In the genomic region with DNA sequence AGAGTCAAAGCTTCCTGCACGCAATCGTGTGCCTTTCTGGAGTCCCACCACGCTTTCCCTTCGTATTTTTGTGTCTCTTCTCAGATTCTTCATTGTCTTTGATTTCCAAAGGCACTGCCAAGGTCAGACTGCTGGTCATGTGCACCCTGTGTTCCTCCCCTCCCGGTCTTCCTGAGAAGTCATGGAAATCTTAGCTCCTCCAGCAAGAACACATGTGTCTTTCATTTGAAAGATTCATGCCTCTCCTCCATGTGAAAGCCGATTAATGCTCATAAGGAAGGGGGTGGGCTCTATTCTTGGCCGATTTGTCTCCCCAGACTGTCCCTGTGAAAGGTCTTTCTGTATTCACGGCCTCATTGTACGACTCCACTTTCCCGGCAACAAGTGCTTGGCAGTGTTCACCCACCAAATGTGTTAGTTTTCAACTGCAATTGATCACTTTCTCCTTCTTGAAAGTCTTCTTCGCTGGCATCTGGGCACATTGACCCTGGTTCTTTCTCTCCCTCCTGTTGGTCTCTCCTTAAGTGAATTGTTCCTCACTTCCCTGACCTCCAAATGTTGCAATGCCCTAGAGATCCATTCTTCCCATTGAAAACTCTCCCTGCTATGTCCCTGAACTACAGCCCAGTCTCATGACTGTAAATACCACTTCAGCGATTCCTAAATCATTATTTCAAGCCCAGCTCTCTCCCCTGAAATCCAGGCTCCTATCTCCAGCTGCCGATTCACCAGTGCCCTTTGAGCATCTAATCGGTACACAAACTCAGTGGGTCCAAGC, we compare ENCODE assay signal across 27 cellular contexts. TPM values are rescaled to one million over a fixed set of nuclear protein-coding genes. Genes with fewer than 3 reads are reported as not detected.
DNase-seq lines count a peak whose midpoint lies in the region; ATAC-seq and TF ChIP-seq lines count a peak whose summit lies in the region.
"Had no signal": no experiment of that assay in that cellular context is flagged by ENCODE, and none has a peak within 500 bp of the region (broad histone marks: within the 10 kb centered on the region; RNA-seq: fewer than 3 reads in every experiment).

No MANE protein-coding gene starts in this region.

- H3K27me3 ChIP-seq in subcutaneous abdominal adipose tissue (ENCODE audit: control insufficient read depth in 5 of 5, insufficient read depth in 4 of 5, low read length in 5 of 5): no peaks in the 10 kb centered on the region
- H3K27me3 ChIP-seq: ascending aorta, tibial artery had no signal

- peak overlapping the region; percentile 7 for H3K27ac Mint-ChIP-seq in activated CD8-positive, alpha-beta T cell treated with anti-CD3 and anti-CD28 coated beads, Interleukin-2, amount 10 ng/mL, durations not matched to agents 7 days and 5 days
- no peak overlapping the region for H3K27ac Mint-ChIP-seq in activated CD8-positive, alpha-beta T cell treated with anti-CD3 and anti-CD28 coated beads for 36 hours
- peak overlapping the region; percentile 6 for H3K27ac Mint-ChIP-seq in activated T-helper 17 cell treated with anti-CD3 and anti-CD28 coated beads, Interleukin-2, amount 50 U/mL, for 72 hours
- H3K27ac Mint-ChIP-seq: activated B cell treated with CpG ODN at 0.5 μM for 24 hours; activated CD4-positive, alpha-beta memory T cell treated with anti-CD3 and anti-CD28 coated beads for 36 hours; memory B cell had no signal

- peaks cover 9 to 23% (median 16%) of the 10 kb centered on the region in 5 donors for H3K4me1 ChIP-seq in subcutaneous abdominal adipose tissue (ENCODE audit: control insufficient read depth in 5 of 5, insufficient read depth in 5 of 5, low read length in 5 of 5)
- H3K4me1 ChIP-seq: ascending aorta, heart right ventricle, tibial artery had no signal

- H3K9ac ChIP-seq in subcutaneous abdominal adipose tissue (ENCODE audit: low read length in 5 of 5): peak overlapping the region in 1 of 5 donors; percentile 35

- peaks cover 0 to 61% (median 14%) of the 10 kb centered on the region in 5 donors for H3K36me3 ChIP-seq in subcutaneous abdominal adipose tissue (ENCODE audit: control insufficient read depth in 5 of 5, insufficient read depth in 5 of 5, low read length in 5 of 5)
- H3K36me3 ChIP-seq: ascending aorta had no signal

- H3K36me3 Mint-ChIP-seq in activated CD8-positive, alpha-beta T cell treated with anti-CD3 and anti-CD28 coated beads, Interleukin-2, amount 10 ng/mL, durations not matched to agents 7 days and 5 days (ENCODE audit: low read depth): peaks cover 48% of the 10 kb centered on the region
- no peaks in the 10 kb centered on the region for H3K36me3 Mint-ChIP-seq in activated CD8-positive, alpha-beta T cell treated with anti-CD3 and anti-CD28 coated beads for 36 hours (ENCODE audit: low read depth)
- peaks cover 59% of the 10 kb centered on the region for H3K36me3 Mint-ChIP-seq in activated T-helper 17 cell treated with anti-CD3 and anti-CD28 coated beads, Interleukin-2, amount 50 U/mL, for 72 hours (ENCODE audit: low read depth)

- H3K9me3 Mint-ChIP-seq in activated CD8-positive, alpha-beta T cell treated with anti-CD3 and anti-CD28 coated beads, Interleukin-2, amount 10 ng/mL, durations not matched to agents 7 days and 5 days (ENCODE audit: insufficient read depth): no peaks in the 10 kb centered on the region
- H3K9me3 Mint-ChIP-seq in activated CD8-positive, alpha-beta T cell treated with anti-CD3 and anti-CD28 coated beads for 36 hours: no peaks in the 10 kb centered on the region
- H3K9me3 Mint-ChIP-seq in activated T-helper 17 cell treated with anti-CD3 and anti-CD28 coated beads, Interleukin-2, amount 50 U/mL, for 72 hours: no peaks in the 10 kb centered on the region
- H3K9me3 Mint-ChIP-seq: activated B cell treated with CpG ODN at 0.5 μM for 24 hours; activated CD4-positive, alpha-beta memory T cell treated with anti-CD3 and anti-CD28 coated beads for 36 hours; CD4-positive, CD25-positive, alpha-beta regulatory T cell; memory B cell had no signal

- no peak for ATAC-seq in activated CD8-positive, alpha-beta T cell treated with anti-CD3 and anti-CD28 coated beads, Interleukin-2, amount 10 ng/mL, durations not matched to agents 7 days and 5 days
- ATAC-seq in activated CD8-positive, alpha-beta T cell treated with anti-CD3 and anti-CD28 coated beads for 36 hours: no peak
- no peak for ATAC-seq in activated T-helper 17 cell treated with anti-CD3 and anti-CD28 coated beads, Interleukin-2, amount 50 U/mL, for 72 hours (replicated peaks)
- ATAC-seq in GM21447 (IDR thresholded peaks at IDR 0.05; ENCODE audit: unreplicated experiment): no peak
- no peak for ATAC-seq in GM18505 (IDR thresholded peaks at IDR 0.05; ENCODE audit: unreplicated experiment)
- ATAC-seq: stimulated activated naive CD8-positive, alpha-beta T cell treated with anti-CD3 and anti-CD28 coated beads, Interleukin-15, Interleukin-2, amounts not matched to agents 100 U/mL and 50 U/mL, for 24 hours had no signal

- intact Hi-C loops in activated CD8-positive, alpha-beta T cell treated with anti-CD3 and anti-CD28 coated beads for 36 hours (cut with micrococcal nuclease): no loop called here

- H3K4me1 Mint-ChIP-seq in activated CD8-positive, alpha-beta T cell treated with anti-CD3 and anti-CD28 coated beads, Interleukin-2, amount 10 ng/mL, durations not matched to agents 7 days and 5 days (ENCODE audit: low read depth): no peaks in the 10 kb centered on the region
- no peaks in the 10 kb centered on the region for H3K4me1 Mint-ChIP-seq in activated CD8-positive, alpha-beta T cell treated with anti-CD3 and anti-CD28 coated beads for 36 hours (ENCODE audit: low read depth)
- H3K4me1 Mint-ChIP-seq in activated T-helper 17 cell treated with anti-CD3 and anti-CD28 coated beads, Interleukin-2, amount 50 U/mL, for 72 hours: no peaks in the 10 kb centered on the region
- H3K4me1 Mint-ChIP-seq: activated B cell treated with CpG ODN at 0.5 μM for 24 hours had no signal

- peak overlapping the region in 1 of 5 donors; percentile 12 for H3K4me3 ChIP-seq in subcutaneous abdominal adipose tissue (ENCODE audit: low read depth in 1 of 5, low read length in 5 of 5)
- H3K4me3 ChIP-seq: ascending aorta, heart right ventricle, tibial artery had no signal

- peak overlapping the region; percentile 2 for H3K27ac ChIP-seq in subcutaneous abdominal adipose tissue (ENCODE audit: low read depth, low read length)
- H3K27ac ChIP-seq: heart right ventricle, RWPE1 had no signal

- POLR2A ChIA-PET in activated CD8-positive, alpha-beta T cell treated with anti-CD3 and anti-CD28 coated beads, Interleukin-2, amount 10 ng/mL, durations not matched to agents 7 days and 5 days (lab: Charles Lee): no interaction called here
- POLR2A ChIA-PET in activated CD8-positive, alpha-beta T cell treated with anti-CD3 and anti-CD28 coated beads for 36 hours (lab: Charles Lee): no interaction called here

- no peak for DNase-seq in activated CD8-positive, alpha-beta T cell treated with anti-CD3 and anti-CD28 coated beads, Interleukin-2, amount 10 ng/mL, durations not matched to agents 7 days and 5 days
- DNase-seq in activated CD8-positive, alpha-beta T cell treated with anti-CD3 and anti-CD28 coated beads for 36 hours: no peak
- peak; percentile 39 for DNase-seq in mesenteric fat pad (ENCODE audit: low spot score)
- no peak for DNase-seq in T-helper 1 cell
- DNase-seq: 8988T; activated B cell treated with CpG ODN at 0.5 μM for 24 hours; activated CD4-positive, alpha-beta memory T cell treated with anti-CD3 and anti-CD28 coated beads for 36 hours; activated effector memory CD4-positive, alpha-beta T cell treated with Interleukin-2 at 50 U/mL for 16 hours; CD4-positive, CD25-positive, alpha-beta regulatory T cell; cerebellar nuclear complex; heart right ventricle; NCI-H1417; NCI-H2081; NCI-H446; NCI-H82; stimulated activated CD4-positive, alpha-beta T cell treated with anti-CD3 and anti-CD28 coated beads, Interleukin-4, amount 100 ng/mL, for 4 hours; stimulated activated naive CD8-positive, alpha-beta T cell treated with anti-CD3 and anti-CD28 coated beads, Interleukin-15, Interleukin-2, amounts not matched to agents 100 U/mL and 50 U/mL, for 24 hours; T1000 had no signal

- no peaks in the 10 kb centered on the region for H3K27me3 Mint-ChIP-seq in activated CD8-positive, alpha-beta T cell treated with anti-CD3 and anti-CD28 coated beads, Interleukin-2, amount 10 ng/mL, durations not matched to agents 7 days and 5 days (ENCODE audit: low read depth)
- no peaks in the 10 kb centered on the region for H3K27me3 Mint-ChIP-seq in activated CD8-positive, alpha-beta T cell treated with anti-CD3 and anti-CD28 coated beads for 36 hours
- H3K27me3 Mint-ChIP-seq in activated T-helper 17 cell treated with anti-CD3 and anti-CD28 coated beads, Interleukin-2, amount 50 U/mL, for 72 hours: no peaks in the 10 kb centered on the region
- H3K27me3 Mint-ChIP-seq: activated B cell treated with CpG ODN at 0.5 μM for 24 hours; activated CD4-positive, alpha-beta memory T cell treated with anti-CD3 and anti-CD28 coated beads for 36 hours; CD4-positive, CD25-positive, alpha-beta regulatory T cell; memory B cell had no signal

- no peak for TF ChIP-seq CTCF in activated CD8-positive, alpha-beta T cell treated with anti-CD3 and anti-CD28 coated beads for 36 hours (IDR thresholded peaks at IDR 0.05)

- CTCF ChIA-PET in activated CD8-positive, alpha-beta T cell treated with anti-CD3 and anti-CD28 coated beads, Interleukin-2, amount 10 ng/mL, durations not matched to agents 7 days and 5 days (lab: Charles Lee): no interaction called here
- CTCF ChIA-PET in activated CD8-positive, alpha-beta T cell treated with anti-CD3 and anti-CD28 coated beads for 36 hours (lab: Charles Lee): no interaction called here

- H3K4me3 Mint-ChIP-seq in activated CD8-positive, alpha-beta T cell treated with anti-CD3 and anti-CD28 coated beads, Interleukin-2, amount 10 ng/mL, durations not matched to agents 7 days and 5 days: no peak overlapping the region
- no peak overlapping the region for H3K4me3 Mint-ChIP-seq in activated CD8-positive, alpha-beta T cell treated with anti-CD3 and anti-CD28 coated beads for 36 hours
- no peak overlapping the region for H3K4me3 Mint-ChIP-seq in activated T-helper 17 cell treated with anti-CD3 and anti-CD28 coated beads, Interleukin-2, amount 50 U/mL, for 72 hours
- H3K4me3 Mint-ChIP-seq: activated B cell treated with CpG ODN at 0.5 μM for 24 hours; activated CD4-positive, alpha-beta memory T cell treated with anti-CD3 and anti-CD28 coated beads for 36 hours; memory B cell had no signal

- no peak for TF ChIP-seq POLR2A in GM18505 (IDR thresholded peaks at IDR 0.05; ENCODE audit: borderline replicate concordance, extremely low read depth, insufficient read depth, insufficient read length)

- H3K9me3 ChIP-seq in subcutaneous abdominal adipose tissue (ENCODE audit: control insufficient read depth in 5 of 5, low read length in 5 of 5): peaks cover 0 to under 1% (median 0%) of the 10 kb centered on the region in 5 donors
- H3K9me3 ChIP-seq: ascending aorta, heart right ventricle, tibial artery had no signal

RNA-seq across cellular contexts. Expression of a gene that starts 25.4 kb away (rescaled TPM):
- total RNA-seq in activated CD8-positive, alpha-beta T cell treated with anti-CD3 and anti-CD28 coated beads, Interleukin-2, amount 10 ng/mL, durations not matched to agents 7 days and 5 days: 10 to 100 TPM; 56.0 to 58.6 TPM
- 10 to 100 TPM in 1 of 2 experiments, 1 to 10 TPM in 1; 9.2 to 10.3 TPM for total RNA-seq in activated CD8-positive, alpha-beta T cell treated with anti-CD3 and anti-CD28 coated beads for 36 hours
- 10 to 100 TPM; 13.0 to 59.1 TPM for total RNA-seq in activated T-helper 17 cell treated with anti-CD3 and anti-CD28 coated beads, Interleukin-2, amount 50 U/mL, for 72 hours
- 39.9 TPM for total RNA-seq in mesenteric fat pad
- total RNA-seq: osteocyte had no signal

RNA-seq across cellular contexts. Expression of a gene that starts 38.8 kb away (rescaled TPM):
- total RNA-seq in activated CD8-positive, alpha-beta T cell treated with anti-CD3 and anti-CD28 coated beads, Interleukin-2, amount 10 ng/mL, durations not matched to agents 7 days and 5 days: 100 to 1,000 TPM; 563 to 584 TPM
- 10 to 100 TPM; 39.4 to 40.0 TPM for total RNA-seq in activated CD8-positive, alpha-beta T cell treated with anti-CD3 and anti-CD28 coated beads for 36 hours
- total RNA-seq in activated T-helper 17 cell treated with anti-CD3 and anti-CD28 coated beads, Interleukin-2, amount 50 U/mL, for 72 hours: 10 to 100 TPM; 14.2 to 32.5 TPM
- 60.3 TPM for total RNA-seq in mesenteric fat pad
